Comparison of ENCODE assay signal across 8 cellular contexts in the genomic region with DNA sequence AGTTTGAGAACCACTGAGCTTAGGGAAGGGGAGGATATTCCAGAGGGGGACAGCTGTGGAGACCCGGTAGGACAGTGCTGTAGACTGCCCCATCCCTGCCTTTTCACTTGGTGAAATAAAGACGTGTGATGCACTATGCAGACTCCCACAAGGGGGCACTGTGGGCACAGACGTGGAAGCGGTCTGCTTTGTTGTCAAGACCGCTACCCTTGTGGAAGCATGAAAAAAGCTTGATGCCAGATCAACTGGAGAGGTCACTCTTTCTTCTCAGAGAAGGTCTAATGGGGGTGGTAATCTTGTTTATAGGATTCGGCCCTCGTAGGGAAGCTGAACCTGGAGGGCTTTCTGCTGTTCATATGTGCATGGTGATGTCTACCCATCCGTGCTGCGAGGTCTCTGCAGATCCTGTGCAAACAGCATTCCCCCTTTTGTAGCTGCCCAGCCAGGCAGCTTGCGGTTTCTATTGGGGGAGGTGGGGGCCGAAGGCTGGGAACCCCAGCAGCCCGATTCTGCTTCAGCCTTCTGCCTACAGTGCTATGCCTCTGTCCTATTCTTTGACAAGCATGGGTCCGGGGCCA. TPM values are rescaled to one million over a fixed set of nuclear protein-coding genes. Genes with fewer than 3 reads are reported as not detected.
DNase-seq lines count a peak whose midpoint lies in the region; ATAC-seq, FAIRE-seq and TF ChIP-seq lines count a peak whose summit lies in the region.

No MANE protein-coding gene starts in this region.

- H3K36me3 ChIP-seq in gastrocnemius medialis: peaks cover 0 to 6% of the 10 kb centered on the region in 2 donors

- no peak for FAIRE-seq in D721Med (lab: Jason Lieb, UNC)

- TF ChIP-seq CTCF in D721Med (IDR thresholded peaks at IDR 0.05; ENCODE audit: insufficient read depth, missing control alignments): peak; percentile 97
- TF ChIP-seq CTCF in gastrocnemius medialis (IDR thresholded peaks at IDR 0.05 in 4 of 5, conservative IDR thresholded peaks at IDR 0.05 in 1 of 5): peak; percentile 78 to 89 (median 82)

- WGBS in right cardiac atrium: 24% methylated on average over 13 of the region's 13 CpGs

- in situ Hi-C loops in gastrocnemius medialis (cut with MboI; ENCODE audit: low sequenced_read_pairs in 4 of 4): loop anchor here (10.0 to 25.0 kb wide), 4 partner anchors 265 to 1147 kb away; no protein-coding TSS in a partner anchor

- no peaks in the 10 kb centered on the region for H3K27me3 Mint-ChIP-seq in T-helper 2 cell treated with Interferon-gamma antibody and Interleukin-4, amounts not matched to agents 5 μg/mL and 100 μg/mL, for 36 hours (ENCODE audit: low read depth)

- no peak for TF ChIP-seq POLR2A in gastrocnemius medialis (IDR thresholded peaks at IDR 0.05)

- H3K4me3 Mint-ChIP-seq in T-helper 2 cell treated with Interferon-gamma antibody and Interleukin-4, amounts not matched to agents 5 μg/mL and 100 μg/mL, for 36 hours: no peak overlapping the region

- H3K4me1 ChIP-seq in right cardiac atrium (ENCODE audit: control insufficient read depth, insufficient read depth, low read length) (peaks cover 4% of the 10 kb centered on the region), gastrocnemius medialis (peaks cover 6 to 10% of the 10 kb centered on the region in 2 donors)

- no peak overlapping the region for H3K4me3 ChIP-seq in right cardiac atrium (ENCODE audit: low read length)
- H3K4me3 ChIP-seq in gastrocnemius medialis: no peak overlapping the region

- peak; percentile 81 to 86 for ATAC-seq in right cardiac atrium
- ATAC-seq in gastrocnemius medialis: peak; percentile 87 to 91
- ATAC-seq in GM19455 (IDR thresholded peaks at IDR 0.05; ENCODE audit: unreplicated experiment): no peak

- intact Hi-C loops in right cardiac atrium (cut with DNase I) (loop anchor here (5.0 to 10.0 kb wide), 5 partner anchors 257 to 1150 kb away; no protein-coding TSS in a partner anchor), gastrocnemius medialis (cut with DNase I; ENCODE audit: low total_unique reads) (loop anchor here (5.0 kb wide), 3 partner anchors 165 to 1150 kb away; no protein-coding TSS in a partner anchor)

- peaks cover 13% of the 10 kb centered on the region for H3K36me3 Mint-ChIP-seq in T-helper 2 cell treated with Interferon-gamma antibody and Interleukin-4, amounts not matched to agents 5 μg/mL and 100 μg/mL, for 36 hours (ENCODE audit: low read depth)

- no peaks in the 10 kb centered on the region for H3K9me3 Mint-ChIP-seq in T-helper 2 cell treated with Interferon-gamma antibody and Interleukin-4, amounts not matched to agents 5 μg/mL and 100 μg/mL, for 36 hours

- peaks cover 19% of the 10 kb centered on the region for H3K4me1 Mint-ChIP-seq in T-helper 2 cell treated with Interferon-gamma antibody and Interleukin-4, amounts not matched to agents 5 μg/mL and 100 μg/mL, for 36 hours (ENCODE audit: low read depth)

- H3K9me3 ChIP-seq in right cardiac atrium (ENCODE audit: control insufficient read depth, low read length) (no peaks in the 10 kb centered on the region), gastrocnemius medialis (no peaks in the 10 kb centered on the region)

- no peak overlapping the region for H3K27ac Mint-ChIP-seq in T-helper 2 cell treated with Interferon-gamma antibody and Interleukin-4, amounts not matched to agents 5 μg/mL and 100 μg/mL, for 36 hours

- H3K27me3 ChIP-seq in right cardiac atrium (ENCODE audit: control insufficient read depth, insufficient read depth) (no peaks in the 10 kb centered on the region), gastrocnemius medialis (no peaks in the 10 kb centered on the region)

- DNase-seq in D721Med (ENCODE audit: insufficient read length, low spot score) (peak; percentile 62), GOT3 (lab: John Stamatoyannopoulos, UW) (peak; percentile 33), NCI-H1436 treated with DMSO at 0.1 percent for 48 hours (lab: John Stamatoyannopoulos, UW) (peak; percentile 39), right cardiac atrium (peak; percentile 89 to 95 (median 92)), gastrocnemius medialis (peak; percentile 57 to 72)
- peak; percentile 67 for DNase-seq in T-helper 2 cell treated with Interferon-gamma antibody and Interleukin-4, amounts not matched to agents 5 μg/mL and 100 μg/mL, for 36 hours (ENCODE audit: low spot score)

- H3K27ac ChIP-seq in angular gyrus (ENCODE audit: low read depth, low read length) (peak overlapping the region; percentile 10), right cardiac atrium (ENCODE audit: low read length) (no peak overlapping the region), gastrocnemius medialis (no peak overlapping the region)

RNA-seq across cellular contexts. Expression of a gene that starts 13.7 kb away (rescaled TPM):
- total RNA-seq in right cardiac atrium (1,000 to 10,000 TPM in 1 of 4 donors, 100 to 1,000 TPM in 3; 825 to 1,058 (median 969) TPM), gastrocnemius medialis (1,000 to 10,000 TPM; 2,147 to 2,545 (median 2,404) TPM)
- polyA plus RNA-seq in right cardiac atrium: 3,122 TPM

RNA-seq across cellular contexts. Expression of a gene that starts 18.1 kb away (rescaled TPM):
- total RNA-seq in right cardiac atrium (10 to 100 TPM in 1 of 4 donors, 1 to 10 TPM in 3; 8.2 to 10.2 (median 9.2) TPM), gastrocnemius medialis (10 to 100 TPM; 11.0 to 17.4 (median 15.5) TPM)
- 3.9 TPM for polyA plus RNA-seq in right cardiac atrium

Comparison
In these comparisons a context has a peak if more than half of its experiments do, and no peak if none do; other contexts are left out.
1. DNase-seq: peak in every context shown above with its lines; median percentile 92 in right cardiac atrium; 67 in T-helper 2 cell treated with Interferon-gamma antibody and Interleukin-4, amounts not matched to agents 5 μg/mL and 100 μg/mL, for 36 hours; 64 in gastrocnemius medialis; 62 in D721Med; 39 in NCI-H1436 treated with DMSO at 0.1 percent for 48 hours; 33 in GOT3.